Comparison of ENCODE assay signal across 1 cellular context in the genomic region with DNA sequence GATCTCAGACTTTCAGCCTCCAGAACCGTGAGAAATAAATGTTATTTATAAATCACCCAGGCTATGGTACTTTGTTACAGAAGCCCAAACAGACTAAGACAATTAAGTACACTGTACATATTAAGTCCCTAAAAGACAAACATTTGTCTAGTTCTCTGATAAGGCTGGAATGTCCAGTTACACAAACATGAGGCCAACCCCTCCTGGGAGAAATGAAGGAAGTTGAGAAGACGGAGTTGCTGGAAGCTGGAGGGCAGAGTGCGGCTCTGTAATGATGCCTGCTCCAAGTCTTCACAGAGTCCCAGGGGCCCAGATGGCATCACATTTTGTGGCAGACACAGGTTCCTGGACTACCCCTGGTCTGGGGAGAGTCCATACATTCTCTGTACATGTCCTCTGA.
TF ChIP-seq lines count a peak whose summit lies in the region.

No MANE protein-coding gene starts in this region.

TF ChIP-seq in HepG2, 621 proteins besides CTCF, POLR2A, EP300 and RAD21 (continued from another document and continues in another):
- TF ChIP-seq AHR (CRISPR knock-in tag; IDR thresholded peaks at IDR 0.05), result no peak
- no peak for TF ChIP-seq ZNF878 (CRISPR knock-in tag; IDR thresholded peaks at IDR 0.05)
- 0 out of 2 replicates have a peak, but pooled peaks have one; percentile 29 for TF ChIP-seq HDAC2 (CRISPR knock-in tag; IDR thresholded peaks at IDR 0.05)
- TF ChIP-seq, protein P1, sequence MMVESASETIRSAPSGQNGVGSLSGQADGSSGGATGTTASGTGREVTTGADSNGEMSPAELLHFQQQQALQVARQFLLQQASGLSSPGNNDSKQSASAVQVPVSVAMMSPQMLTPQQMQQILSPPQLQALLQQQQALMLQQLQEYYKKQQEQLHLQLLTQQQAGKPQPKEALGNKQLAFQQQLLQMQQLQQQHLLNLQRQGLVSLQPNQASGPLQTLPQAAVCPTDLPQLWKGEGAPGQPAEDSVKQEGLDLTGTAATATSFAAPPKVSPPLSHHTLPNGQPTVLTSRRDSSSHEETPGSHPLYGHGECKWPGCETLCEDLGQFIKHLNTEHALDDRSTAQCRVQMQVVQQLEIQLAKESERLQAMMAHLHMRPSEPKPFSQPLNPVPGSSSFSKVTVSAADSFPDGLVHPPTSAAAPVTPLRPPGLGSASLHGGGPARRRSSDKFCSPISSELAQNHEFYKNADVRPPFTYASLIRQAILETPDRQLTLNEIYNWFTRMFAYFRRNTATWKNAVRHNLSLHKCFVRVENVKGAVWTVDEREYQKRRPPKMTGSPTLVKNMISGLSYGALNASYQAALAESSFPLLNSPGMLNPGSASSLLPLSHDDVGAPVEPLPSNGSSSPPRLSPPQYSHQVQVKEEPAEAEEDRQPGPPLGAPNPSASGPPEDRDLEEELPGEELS (CRISPR knock-in tag; IDR thresholded peaks at IDR 0.05), result peak; percentile 47; the same call in 1 of the 2 replicates
- no peak for TF ChIP-seq CAMTA2 (CRISPR knock-in tag; IDR thresholded peaks at IDR 0.05; ENCODE audit: borderline replicate concordance)
- 0 out of 2 replicates have a peak, but pooled peaks have one; percentile 43 for TF ChIP-seq NCOA2 (CRISPR knock-in tag; IDR thresholded peaks at IDR 0.05)
- TF ChIP-seq SOX13 (IDR thresholded peaks at IDR 0.05), result no peak
- peak in 1 of 2 experiments; percentile 75; a peak in 2 of 4 replicates for TF ChIP-seq SOX13 (CRISPR knock-in tag; conservative IDR thresholded peaks at IDR 0.05 in 1 of 2, IDR thresholded peaks at IDR 0.05 in 1 of 2)
- no peak for TF ChIP-seq HNRNPLL (IDR thresholded peaks at IDR 0.05; ENCODE audit: low read depth, low read length, poor library complexity, severe bottlenecking)
- TF ChIP-seq, protein P2, sequence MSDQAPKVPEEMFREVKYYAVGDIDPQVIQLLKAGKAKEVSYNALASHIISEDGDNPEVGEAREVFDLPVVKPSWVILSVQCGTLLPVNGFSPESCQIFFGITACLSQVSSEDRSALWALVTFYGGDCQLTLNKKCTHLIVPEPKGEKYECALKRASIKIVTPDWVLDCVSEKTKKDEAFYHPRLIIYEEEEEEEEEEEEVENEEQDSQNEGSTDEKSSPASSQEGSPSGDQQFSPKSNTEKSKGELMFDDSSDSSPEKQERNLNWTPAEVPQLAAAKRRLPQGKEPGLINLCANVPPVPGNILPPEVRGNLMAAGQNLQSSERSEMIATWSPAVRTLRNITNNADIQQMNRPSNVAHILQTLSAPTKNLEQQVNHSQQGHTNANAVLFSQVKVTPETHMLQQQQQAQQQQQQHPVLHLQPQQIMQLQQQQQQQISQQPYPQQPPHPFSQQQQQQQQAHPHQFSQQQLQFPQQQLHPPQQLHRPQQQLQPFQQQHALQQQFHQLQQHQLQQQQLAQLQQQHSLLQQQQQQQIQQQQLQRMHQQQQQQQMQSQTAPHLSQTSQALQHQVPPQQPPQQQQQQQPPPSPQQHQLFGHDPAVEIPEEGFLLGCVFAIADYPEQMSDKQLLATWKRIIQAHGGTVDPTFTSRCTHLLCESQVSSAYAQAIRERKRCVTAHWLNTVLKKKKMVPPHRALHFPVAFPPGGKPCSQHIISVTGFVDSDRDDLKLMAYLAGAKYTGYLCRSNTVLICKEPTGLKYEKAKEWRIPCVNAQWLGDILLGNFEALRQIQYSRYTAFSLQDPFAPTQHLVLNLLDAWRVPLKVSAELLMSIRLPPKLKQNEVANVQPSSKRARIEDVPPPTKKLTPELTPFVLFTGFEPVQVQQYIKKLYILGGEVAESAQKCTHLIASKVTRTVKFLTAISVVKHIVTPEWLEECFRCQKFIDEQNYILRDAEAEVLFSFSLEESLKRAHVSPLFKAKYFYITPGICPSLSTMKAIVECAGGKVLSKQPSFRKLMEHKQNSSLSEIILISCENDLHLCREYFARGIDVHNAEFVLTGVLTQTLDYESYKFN (CRISPR knock-in tag; conservative IDR thresholded peaks at IDR 0.05), result peak; percentile 37; the same call in 1 of the 2 replicates
- TF ChIP-seq POLR2G (IDR thresholded peaks at IDR 0.05; ENCODE audit: low read depth, low read length), result no peak
- TF ChIP-seq, protein P3, sequence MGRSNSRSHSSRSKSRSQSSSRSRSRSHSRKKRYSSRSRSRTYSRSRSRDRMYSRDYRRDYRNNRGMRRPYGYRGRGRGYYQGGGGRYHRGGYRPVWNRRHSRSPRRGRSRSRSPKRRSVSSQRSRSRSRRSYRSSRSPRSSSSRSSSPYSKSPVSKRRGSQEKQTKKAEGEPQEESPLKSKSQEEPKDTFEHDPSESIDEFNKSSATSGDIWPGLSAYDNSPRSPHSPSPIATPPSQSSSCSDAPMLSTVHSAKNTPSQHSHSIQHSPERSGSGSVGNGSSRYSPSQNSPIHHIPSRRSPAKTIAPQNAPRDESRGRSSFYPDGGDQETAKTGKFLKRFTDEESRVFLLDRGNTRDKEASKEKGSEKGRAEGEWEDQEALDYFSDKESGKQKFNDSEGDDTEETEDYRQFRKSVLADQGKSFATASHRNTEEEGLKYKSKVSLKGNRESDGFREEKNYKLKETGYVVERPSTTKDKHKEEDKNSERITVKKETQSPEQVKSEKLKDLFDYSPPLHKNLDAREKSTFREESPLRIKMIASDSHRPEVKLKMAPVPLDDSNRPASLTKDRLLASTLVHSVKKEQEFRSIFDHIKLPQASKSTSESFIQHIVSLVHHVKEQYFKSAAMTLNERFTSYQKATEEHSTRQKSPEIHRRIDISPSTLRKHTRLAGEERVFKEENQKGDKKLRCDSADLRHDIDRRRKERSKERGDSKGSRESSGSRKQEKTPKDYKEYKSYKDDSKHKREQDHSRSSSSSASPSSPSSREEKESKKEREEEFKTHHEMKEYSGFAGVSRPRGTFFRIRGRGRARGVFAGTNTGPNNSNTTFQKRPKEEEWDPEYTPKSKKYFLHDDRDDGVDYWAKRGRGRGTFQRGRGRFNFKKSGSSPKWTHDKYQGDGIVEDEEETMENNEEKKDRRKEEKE (IDR thresholded peaks at IDR 0.05), result no peak
- TF ChIP-seq, protein P4, sequence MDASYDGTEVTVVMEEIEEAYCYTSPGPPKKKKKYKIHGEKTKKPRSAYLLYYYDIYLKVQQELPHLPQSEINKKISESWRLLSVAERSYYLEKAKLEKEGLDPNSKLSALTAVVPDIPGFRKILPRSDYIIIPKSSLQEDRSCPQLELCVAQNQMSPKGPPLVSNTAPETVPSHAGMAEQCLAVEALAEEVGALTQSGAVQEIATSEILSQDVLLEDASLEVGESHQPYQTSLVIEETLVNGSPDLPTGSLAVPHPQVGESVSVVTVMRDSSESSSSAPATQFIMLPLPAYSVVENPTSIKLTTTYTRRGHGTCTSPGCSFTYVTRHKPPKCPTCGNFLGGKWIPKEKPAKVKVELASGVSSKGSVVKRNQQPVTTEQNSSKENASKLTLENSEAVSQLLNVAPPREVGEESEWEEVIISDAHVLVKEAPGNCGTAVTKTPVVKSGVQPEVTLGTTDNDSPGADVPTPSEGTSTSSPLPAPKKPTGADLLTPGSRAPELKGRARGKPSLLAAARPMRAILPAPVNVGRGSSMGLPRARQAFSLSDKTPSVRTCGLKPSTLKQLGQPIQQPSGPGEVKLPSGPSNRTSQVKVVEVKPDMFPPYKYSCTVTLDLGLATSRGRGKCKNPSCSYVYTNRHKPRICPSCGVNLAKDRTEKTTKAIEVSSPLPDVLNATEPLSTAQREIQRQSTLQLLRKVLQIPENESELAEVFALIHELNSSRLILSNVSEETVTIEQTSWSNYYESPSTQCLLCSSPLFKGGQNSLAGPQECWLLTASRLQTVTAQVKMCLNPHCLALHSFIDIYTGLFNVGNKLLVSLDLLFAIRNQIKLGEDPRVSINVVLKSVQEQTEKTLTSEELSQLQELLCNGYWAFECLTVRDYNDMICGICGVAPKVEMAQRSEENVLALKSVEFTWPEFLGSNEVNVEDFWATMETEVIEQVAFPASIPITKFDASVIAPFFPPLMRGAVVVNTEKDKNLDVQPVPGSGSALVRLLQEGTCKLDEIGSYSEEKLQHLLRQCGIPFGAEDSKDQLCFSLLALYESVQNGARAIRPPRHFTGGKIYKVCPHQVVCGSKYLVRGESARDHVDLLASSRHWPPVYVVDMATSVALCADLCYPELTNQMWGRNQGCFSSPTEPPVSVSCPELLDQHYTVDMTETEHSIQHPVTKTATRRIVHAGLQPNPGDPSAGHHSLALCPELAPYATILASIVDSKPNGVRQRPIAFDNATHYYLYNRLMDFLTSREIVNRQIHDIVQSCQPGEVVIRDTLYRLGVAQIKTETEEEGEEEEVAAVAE (CRISPR knock-in tag; IDR thresholded peaks at IDR 0.05; ENCODE audit: borderline replicate concordance), result no peak
- TF ChIP-seq, protein P5, sequence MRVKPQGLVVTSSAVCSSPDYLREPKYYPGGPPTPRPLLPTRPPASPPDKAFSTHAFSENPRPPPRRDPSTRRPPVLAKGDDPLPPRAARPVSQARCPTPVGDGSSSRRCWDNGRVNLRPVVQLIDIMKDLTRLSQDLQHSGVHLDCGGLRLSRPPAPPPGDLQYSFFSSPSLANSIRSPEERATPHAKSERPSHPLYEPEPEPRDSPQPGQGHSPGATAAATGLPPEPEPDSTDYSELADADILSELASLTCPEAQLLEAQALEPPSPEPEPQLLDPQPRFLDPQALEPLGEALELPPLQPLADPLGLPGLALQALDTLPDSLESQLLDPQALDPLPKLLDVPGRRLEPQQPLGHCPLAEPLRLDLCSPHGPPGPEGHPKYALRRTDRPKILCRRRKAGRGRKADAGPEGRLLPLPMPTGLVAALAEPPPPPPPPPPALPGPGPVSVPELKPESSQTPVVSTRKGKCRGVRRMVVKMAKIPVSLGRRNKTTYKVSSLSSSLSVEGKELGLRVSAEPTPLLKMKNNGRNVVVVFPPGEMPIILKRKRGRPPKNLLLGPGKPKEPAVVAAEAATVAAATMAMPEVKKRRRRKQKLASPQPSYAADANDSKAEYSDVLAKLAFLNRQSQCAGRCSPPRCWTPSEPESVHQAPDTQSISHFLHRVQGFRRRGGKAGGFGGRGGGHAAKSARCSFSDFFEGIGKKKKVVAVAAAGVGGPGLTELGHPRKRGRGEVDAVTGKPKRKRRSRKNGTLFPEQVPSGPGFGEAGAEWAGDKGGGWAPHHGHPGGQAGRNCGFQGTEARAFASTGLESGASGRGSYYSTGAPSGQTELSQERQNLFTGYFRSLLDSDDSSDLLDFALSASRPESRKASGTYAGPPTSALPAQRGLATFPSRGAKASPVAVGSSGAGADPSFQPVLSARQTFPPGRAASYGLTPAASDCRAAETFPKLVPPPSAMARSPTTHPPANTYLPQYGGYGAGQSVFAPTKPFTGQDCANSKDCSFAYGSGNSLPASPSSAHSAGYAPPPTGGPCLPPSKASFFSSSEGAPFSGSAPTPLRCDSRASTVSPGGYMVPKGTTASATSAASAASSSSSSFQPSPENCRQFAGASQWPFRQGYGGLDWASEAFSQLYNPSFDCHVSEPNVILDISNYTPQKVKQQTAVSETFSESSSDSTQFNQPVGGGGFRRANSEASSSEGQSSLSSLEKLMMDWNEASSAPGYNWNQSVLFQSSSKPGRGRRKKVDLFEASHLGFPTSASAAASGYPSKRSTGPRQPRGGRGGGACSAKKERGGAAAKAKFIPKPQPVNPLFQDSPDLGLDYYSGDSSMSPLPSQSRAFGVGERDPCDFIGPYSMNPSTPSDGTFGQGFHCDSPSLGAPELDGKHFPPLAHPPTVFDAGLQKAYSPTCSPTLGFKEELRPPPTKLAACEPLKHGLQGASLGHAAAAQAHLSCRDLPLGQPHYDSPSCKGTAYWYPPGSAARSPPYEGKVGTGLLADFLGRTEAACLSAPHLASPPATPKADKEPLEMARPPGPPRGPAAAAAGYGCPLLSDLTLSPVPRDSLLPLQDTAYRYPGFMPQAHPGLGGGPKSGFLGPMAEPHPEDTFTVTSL (CRISPR knock-in tag; IDR thresholded peaks at IDR 0.05; ENCODE audit: borderline replicate concordance), result peak; percentile 42; the same call in 1 of the 2 replicates
- TF ChIP-seq FOXP1 (IDR thresholded peaks at IDR 0.05), result no peak
- peak; percentile 54; the same call in 1 of the 2 replicates for TF ChIP-seq FOXP1 (CRISPR knock-in tag; IDR thresholded peaks at IDR 0.05)
- TF ChIP-seq, protein P6, sequence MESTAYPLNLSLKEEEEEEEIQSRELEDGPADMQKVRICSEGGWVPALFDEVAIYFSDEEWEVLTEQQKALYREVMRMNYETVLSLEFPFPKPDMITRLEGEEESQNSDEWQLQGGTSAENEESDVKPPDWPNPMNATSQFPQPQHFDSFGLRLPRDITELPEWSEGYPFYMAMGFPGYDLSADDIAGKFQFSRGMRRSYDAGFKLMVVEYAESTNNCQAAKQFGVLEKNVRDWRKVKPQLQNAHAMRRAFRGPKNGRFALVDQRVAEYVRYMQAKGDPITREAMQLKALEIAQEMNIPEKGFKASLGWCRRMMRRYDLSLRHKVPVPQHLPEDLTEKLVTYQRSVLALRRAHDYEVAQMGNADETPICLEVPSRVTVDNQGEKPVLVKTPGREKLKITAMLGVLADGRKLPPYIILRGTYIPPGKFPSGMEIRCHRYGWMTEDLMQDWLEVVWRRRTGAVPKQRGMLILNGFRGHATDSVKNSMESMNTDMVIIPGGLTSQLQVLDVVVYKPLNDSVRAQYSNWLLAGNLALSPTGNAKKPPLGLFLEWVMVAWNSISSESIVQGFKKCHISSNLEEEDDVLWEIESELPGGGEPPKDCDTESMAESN (CRISPR knock-in tag; conservative IDR thresholded peaks at IDR 0.05), result no peak
- TF ChIP-seq RARA (CRISPR knock-in tag; IDR thresholded peaks at IDR 0.05), result peak; percentile 40; the same call in 1 of the 2 replicates
- TF ChIP-seq ZFYVE20 (CRISPR knock-in tag; IDR thresholded peaks at IDR 0.05; ENCODE audit: borderline replicate concordance, low read depth), result no peak
- TF ChIP-seq, protein P7, sequence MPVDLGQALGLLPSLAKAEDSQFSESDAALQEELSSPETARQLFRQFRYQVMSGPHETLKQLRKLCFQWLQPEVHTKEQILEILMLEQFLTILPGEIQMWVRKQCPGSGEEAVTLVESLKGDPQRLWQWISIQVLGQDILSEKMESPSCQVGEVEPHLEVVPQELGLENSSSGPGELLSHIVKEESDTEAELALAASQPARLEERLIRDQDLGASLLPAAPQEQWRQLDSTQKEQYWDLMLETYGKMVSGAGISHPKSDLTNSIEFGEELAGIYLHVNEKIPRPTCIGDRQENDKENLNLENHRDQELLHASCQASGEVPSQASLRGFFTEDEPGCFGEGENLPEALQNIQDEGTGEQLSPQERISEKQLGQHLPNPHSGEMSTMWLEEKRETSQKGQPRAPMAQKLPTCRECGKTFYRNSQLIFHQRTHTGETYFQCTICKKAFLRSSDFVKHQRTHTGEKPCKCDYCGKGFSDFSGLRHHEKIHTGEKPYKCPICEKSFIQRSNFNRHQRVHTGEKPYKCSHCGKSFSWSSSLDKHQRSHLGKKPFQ (CRISPR knock-in tag; IDR thresholded peaks at IDR 0.05; ENCODE audit: insufficient replicate concordance), result no peak
- 0 out of 2 replicates have a peak, but pooled peaks have one; percentile 7 for TF ChIP-seq HNF4A (CRISPR knock-in tag; IDR thresholded peaks at IDR 0.05)
- TF ChIP-seq, protein P8, sequence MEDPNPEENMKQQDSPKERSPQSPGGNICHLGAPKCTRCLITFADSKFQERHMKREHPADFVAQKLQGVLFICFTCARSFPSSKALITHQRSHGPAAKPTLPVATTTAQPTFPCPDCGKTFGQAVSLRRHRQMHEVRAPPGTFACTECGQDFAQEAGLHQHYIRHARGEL (CRISPR knock-in tag; IDR thresholded peaks at IDR 0.05), result no peak
- no peak for TF ChIP-seq DNMT3B (CRISPR knock-in tag; conservative IDR thresholded peaks at IDR 0.05)
